In the genomic region with DNA sequence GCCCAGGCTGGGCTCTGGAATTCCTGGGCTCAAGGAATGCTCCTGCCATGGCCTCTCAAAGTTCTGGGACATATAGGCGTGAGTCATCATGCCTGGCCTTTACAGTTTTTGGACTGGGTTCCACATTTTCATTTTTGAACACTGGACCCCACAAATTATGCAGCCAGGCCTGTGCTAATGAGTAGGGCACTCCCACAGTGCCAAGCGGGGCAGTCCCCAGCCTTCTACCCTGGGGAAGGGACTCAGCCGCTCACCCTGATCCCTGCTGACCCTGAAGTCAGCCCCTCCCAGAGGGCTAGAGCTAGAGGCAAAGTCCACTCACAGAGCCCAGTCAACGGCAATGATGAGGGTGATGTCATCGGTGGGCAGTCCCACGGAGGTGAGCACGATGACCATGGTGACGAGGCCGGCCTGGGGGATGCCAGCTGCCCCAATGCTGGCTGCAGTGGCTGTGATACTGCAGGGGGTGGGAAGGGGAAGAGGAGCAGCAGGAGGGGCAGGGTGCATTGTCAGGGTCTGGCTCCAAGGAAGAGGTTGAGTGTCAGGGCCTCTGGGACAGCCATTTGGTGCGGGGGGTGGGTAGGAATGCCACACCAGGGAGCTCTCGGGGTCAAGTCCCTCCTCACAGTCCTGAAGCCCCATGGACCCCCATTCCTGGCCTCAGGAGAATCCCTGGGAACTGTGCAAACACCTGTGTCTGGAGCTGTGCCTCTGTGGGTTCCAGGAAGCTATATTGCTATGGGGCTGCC, we compare ENCODE assay signal across 1 cellular context.
A peak's percentile ranks its signal among the peaks of the same experiment; 100 is the strongest.
TF ChIP-seq lines count a peak whose summit lies in the region.

No MANE protein-coding gene starts in this region.

TF ChIP-seq in HepG2, 621 proteins besides CTCF, POLR2A, EP300 and RAD21 (continued from another document and continues in another):
- TF ChIP-seq, protein P1, sequence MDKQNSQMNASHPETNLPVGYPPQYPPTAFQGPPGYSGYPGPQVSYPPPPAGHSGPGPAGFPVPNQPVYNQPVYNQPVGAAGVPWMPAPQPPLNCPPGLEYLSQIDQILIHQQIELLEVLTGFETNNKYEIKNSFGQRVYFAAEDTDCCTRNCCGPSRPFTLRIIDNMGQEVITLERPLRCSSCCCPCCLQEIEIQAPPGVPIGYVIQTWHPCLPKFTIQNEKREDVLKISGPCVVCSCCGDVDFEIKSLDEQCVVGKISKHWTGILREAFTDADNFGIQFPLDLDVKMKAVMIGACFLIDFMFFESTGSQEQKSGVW (CRISPR knock-in tag; IDR thresholded peaks at IDR 0.05; ENCODE audit: borderline replicate concordance) = no peak
- no peak for TF ChIP-seq STAT5B (CRISPR knock-in tag; IDR thresholded peaks at IDR 0.05)
- no peak; the same call in 1 of the 2 replicates for TF ChIP-seq ZNF652 (CRISPR knock-in tag; IDR thresholded peaks at IDR 0.05; ENCODE audit: borderline replicate concordance, low read depth)
- TF ChIP-seq ZBTB3 (CRISPR knock-in tag; IDR thresholded peaks at IDR 0.05; ENCODE audit: borderline replicate concordance, low read depth) = no peak; the same call in 1 of the 2 replicates
- TF ChIP-seq, protein P2, sequence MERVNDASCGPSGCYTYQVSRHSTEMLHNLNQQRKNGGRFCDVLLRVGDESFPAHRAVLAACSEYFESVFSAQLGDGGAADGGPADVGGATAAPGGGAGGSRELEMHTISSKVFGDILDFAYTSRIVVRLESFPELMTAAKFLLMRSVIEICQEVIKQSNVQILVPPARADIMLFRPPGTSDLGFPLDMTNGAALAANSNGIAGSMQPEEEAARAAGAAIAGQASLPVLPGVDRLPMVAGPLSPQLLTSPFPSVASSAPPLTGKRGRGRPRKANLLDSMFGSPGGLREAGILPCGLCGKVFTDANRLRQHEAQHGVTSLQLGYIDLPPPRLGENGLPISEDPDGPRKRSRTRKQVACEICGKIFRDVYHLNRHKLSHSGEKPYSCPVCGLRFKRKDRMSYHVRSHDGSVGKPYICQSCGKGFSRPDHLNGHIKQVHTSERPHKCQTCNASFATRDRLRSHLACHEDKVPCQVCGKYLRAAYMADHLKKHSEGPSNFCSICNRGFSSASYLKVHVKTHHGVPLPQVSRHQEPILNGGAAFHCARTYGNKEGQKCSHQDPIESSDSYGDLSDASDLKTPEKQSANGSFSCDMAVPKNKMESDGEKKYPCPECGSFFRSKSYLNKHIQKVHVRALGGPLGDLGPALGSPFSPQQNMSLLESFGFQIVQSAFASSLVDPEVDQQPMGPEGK (CRISPR knock-in tag; IDR thresholded peaks at IDR 0.05) = peak; percentile 86
- TF ChIP-seq ARHGAP35 (CRISPR knock-in tag; IDR thresholded peaks at IDR 0.05; ENCODE audit: borderline replicate concordance) = no peak; the same call in 1 of the 2 replicates
- TF ChIP-seq ELF1 (CRISPR knock-in tag; IDR thresholded peaks at IDR 0.05) = no peak; the same call in 1 of the 2 replicates
- TF ChIP-seq, protein P3, sequence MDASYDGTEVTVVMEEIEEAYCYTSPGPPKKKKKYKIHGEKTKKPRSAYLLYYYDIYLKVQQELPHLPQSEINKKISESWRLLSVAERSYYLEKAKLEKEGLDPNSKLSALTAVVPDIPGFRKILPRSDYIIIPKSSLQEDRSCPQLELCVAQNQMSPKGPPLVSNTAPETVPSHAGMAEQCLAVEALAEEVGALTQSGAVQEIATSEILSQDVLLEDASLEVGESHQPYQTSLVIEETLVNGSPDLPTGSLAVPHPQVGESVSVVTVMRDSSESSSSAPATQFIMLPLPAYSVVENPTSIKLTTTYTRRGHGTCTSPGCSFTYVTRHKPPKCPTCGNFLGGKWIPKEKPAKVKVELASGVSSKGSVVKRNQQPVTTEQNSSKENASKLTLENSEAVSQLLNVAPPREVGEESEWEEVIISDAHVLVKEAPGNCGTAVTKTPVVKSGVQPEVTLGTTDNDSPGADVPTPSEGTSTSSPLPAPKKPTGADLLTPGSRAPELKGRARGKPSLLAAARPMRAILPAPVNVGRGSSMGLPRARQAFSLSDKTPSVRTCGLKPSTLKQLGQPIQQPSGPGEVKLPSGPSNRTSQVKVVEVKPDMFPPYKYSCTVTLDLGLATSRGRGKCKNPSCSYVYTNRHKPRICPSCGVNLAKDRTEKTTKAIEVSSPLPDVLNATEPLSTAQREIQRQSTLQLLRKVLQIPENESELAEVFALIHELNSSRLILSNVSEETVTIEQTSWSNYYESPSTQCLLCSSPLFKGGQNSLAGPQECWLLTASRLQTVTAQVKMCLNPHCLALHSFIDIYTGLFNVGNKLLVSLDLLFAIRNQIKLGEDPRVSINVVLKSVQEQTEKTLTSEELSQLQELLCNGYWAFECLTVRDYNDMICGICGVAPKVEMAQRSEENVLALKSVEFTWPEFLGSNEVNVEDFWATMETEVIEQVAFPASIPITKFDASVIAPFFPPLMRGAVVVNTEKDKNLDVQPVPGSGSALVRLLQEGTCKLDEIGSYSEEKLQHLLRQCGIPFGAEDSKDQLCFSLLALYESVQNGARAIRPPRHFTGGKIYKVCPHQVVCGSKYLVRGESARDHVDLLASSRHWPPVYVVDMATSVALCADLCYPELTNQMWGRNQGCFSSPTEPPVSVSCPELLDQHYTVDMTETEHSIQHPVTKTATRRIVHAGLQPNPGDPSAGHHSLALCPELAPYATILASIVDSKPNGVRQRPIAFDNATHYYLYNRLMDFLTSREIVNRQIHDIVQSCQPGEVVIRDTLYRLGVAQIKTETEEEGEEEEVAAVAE (CRISPR knock-in tag; IDR thresholded peaks at IDR 0.05; ENCODE audit: borderline replicate concordance) = no peak
- no peak; the same call in 1 of the 2 replicates for TF ChIP-seq ZSCAN31 (CRISPR knock-in tag; IDR thresholded peaks at IDR 0.05; ENCODE audit: low read depth)
- peak; percentile 79 for TF ChIP-seq POGZ (CRISPR knock-in tag; IDR thresholded peaks at IDR 0.05)
- TF ChIP-seq, protein P4, sequence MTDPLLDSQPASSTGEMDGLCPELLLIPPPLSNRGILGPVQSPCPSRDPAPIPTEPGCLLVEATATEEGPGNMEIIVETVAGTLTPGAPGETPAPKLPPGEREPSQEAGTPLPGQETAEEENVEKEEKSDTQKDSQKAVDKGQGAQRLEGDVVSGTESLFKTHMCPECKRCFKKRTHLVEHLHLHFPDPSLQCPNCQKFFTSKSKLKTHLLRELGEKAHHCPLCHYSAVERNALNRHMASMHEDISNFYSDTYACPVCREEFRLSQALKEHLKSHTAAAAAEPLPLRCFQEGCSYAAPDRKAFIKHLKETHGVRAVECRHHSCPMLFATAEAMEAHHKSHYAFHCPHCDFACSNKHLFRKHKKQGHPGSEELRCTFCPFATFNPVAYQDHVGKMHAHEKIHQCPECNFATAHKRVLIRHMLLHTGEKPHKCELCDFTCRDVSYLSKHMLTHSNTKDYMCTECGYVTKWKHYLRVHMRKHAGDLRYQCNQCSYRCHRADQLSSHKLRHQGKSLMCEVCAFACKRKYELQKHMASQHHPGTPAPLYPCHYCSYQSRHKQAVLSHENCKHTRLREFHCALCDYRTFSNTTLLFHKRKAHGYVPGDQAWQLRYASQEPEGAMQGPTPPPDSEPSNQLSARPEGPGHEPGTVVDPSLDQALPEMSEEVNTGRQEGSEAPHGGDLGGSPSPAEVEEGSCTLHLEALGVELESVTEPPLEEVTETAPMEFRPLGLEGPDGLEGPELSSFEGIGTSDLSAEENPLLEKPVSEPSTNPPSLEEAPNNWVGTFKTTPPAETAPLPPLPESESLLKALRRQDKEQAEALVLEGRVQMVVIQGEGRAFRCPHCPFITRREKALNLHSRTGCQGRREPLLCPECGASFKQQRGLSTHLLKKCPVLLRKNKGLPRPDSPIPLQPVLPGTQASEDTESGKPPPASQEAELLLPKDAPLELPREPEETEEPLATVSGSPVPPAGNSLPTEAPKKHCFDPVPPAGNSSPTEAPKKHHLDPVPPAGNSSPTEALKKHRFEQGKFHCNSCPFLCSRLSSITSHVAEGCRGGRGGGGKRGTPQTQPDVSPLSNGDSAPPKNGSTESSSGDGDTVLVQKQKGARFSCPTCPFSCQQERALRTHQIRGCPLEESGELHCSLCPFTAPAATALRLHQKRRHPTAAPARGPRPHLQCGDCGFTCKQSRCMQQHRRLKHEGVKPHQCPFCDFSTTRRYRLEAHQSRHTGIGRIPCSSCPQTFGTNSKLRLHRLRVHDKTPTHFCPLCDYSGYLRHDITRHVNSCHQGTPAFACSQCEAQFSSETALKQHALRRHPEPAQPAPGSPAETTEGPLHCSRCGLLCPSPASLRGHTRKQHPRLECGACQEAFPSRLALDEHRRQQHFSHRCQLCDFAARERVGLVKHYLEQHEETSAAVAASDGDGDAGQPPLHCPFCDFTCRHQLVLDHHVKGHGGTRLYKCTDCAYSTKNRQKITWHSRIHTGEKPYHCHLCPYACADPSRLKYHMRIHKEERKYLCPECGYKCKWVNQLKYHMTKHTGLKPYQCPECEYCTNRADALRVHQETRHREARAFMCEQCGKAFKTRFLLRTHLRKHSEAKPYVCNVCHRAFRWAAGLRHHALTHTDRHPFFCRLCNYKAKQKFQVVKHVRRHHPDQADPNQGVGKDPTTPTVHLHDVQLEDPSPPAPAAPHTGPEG (CRISPR knock-in tag; IDR thresholded peaks at IDR 0.05) = no peak
- no peak for TF ChIP-seq TAF1 (CRISPR knock-in tag; IDR thresholded peaks at IDR 0.05)
- no peak for TF ChIP-seq ARID2 (CRISPR knock-in tag; IDR thresholded peaks at IDR 0.05; ENCODE audit: borderline replicate concordance)
- TF ChIP-seq ZNF101 (CRISPR knock-in tag; IDR thresholded peaks at IDR 0.05; ENCODE audit: borderline replicate concordance, low read depth) = no peak
- peak; percentile 50; the same call in 1 of the 2 replicates for TF ChIP-seq ETV5 (CRISPR knock-in tag; IDR thresholded peaks at IDR 0.05; ENCODE audit: borderline replicate concordance)
- no peak for TF ChIP-seq ZBTB1 (CRISPR knock-in tag; IDR thresholded peaks at IDR 0.05; ENCODE audit: borderline replicate concordance)
- no peak for TF ChIP-seq ETV6 (CRISPR knock-in tag; conservative IDR thresholded peaks at IDR 0.05)
- no peak for TF ChIP-seq SRSF9 (IDR thresholded peaks at IDR 0.05; ENCODE audit: borderline replicate concordance, insufficient read depth, low read depth, low read length, poor library complexity, severe bottlenecking)
- no peak for TF ChIP-seq ZNF713 (CRISPR knock-in tag; IDR thresholded peaks at IDR 0.05)
- 0 out of 2 replicates have a peak, but pooled peaks have one; percentile 30 for TF ChIP-seq TGIF2 (CRISPR knock-in tag; IDR thresholded peaks at IDR 0.05)
- no peak for TF ChIP-seq ZNF564 (CRISPR knock-in tag; IDR thresholded peaks at IDR 0.05)
- no peak for TF ChIP-seq ZNF577 (CRISPR knock-in tag; IDR thresholded peaks at IDR 0.05; ENCODE audit: borderline replicate concordance, low read depth)
- TF ChIP-seq ZNF3 (CRISPR knock-in tag; IDR thresholded peaks at IDR 0.05) = no peak
- TF ChIP-seq BRD4 (CRISPR knock-in tag; IDR thresholded peaks at IDR 0.05) = no peak
- TF ChIP-seq ZNF205 (CRISPR knock-in tag; IDR thresholded peaks at IDR 0.05) = no peak
- TF ChIP-seq, protein P5, sequence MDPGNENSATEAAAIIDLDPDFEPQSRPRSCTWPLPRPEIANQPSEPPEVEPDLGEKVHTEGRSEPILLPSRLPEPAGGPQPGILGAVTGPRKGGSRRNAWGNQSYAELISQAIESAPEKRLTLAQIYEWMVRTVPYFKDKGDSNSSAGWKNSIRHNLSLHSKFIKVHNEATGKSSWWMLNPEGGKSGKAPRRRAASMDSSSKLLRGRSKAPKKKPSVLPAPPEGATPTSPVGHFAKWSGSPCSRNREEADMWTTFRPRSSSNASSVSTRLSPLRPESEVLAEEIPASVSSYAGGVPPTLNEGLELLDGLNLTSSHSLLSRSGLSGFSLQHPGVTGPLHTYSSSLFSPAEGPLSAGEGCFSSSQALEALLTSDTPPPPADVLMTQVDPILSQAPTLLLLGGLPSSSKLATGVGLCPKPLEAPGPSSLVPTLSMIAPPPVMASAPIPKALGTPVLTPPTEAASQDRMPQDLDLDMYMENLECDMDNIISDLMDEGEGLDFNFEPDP (CRISPR knock-in tag; conservative IDR thresholded peaks at IDR 0.05) = no peak
- no peak for TF ChIP-seq PHF5A (CRISPR knock-in tag; IDR thresholded peaks at IDR 0.05; ENCODE audit: low read depth, unreplicated experiment)
- no peak for TF ChIP-seq ZNF460 (CRISPR knock-in tag; IDR thresholded peaks at IDR 0.05; ENCODE audit: borderline replicate concordance)
- TF ChIP-seq MYC (CRISPR knock-in tag; IDR thresholded peaks at IDR 0.05; ENCODE audit: borderline replicate concordance) = peak; percentile 59; the same call in 1 of the 2 replicates
- TF ChIP-seq, protein P6, sequence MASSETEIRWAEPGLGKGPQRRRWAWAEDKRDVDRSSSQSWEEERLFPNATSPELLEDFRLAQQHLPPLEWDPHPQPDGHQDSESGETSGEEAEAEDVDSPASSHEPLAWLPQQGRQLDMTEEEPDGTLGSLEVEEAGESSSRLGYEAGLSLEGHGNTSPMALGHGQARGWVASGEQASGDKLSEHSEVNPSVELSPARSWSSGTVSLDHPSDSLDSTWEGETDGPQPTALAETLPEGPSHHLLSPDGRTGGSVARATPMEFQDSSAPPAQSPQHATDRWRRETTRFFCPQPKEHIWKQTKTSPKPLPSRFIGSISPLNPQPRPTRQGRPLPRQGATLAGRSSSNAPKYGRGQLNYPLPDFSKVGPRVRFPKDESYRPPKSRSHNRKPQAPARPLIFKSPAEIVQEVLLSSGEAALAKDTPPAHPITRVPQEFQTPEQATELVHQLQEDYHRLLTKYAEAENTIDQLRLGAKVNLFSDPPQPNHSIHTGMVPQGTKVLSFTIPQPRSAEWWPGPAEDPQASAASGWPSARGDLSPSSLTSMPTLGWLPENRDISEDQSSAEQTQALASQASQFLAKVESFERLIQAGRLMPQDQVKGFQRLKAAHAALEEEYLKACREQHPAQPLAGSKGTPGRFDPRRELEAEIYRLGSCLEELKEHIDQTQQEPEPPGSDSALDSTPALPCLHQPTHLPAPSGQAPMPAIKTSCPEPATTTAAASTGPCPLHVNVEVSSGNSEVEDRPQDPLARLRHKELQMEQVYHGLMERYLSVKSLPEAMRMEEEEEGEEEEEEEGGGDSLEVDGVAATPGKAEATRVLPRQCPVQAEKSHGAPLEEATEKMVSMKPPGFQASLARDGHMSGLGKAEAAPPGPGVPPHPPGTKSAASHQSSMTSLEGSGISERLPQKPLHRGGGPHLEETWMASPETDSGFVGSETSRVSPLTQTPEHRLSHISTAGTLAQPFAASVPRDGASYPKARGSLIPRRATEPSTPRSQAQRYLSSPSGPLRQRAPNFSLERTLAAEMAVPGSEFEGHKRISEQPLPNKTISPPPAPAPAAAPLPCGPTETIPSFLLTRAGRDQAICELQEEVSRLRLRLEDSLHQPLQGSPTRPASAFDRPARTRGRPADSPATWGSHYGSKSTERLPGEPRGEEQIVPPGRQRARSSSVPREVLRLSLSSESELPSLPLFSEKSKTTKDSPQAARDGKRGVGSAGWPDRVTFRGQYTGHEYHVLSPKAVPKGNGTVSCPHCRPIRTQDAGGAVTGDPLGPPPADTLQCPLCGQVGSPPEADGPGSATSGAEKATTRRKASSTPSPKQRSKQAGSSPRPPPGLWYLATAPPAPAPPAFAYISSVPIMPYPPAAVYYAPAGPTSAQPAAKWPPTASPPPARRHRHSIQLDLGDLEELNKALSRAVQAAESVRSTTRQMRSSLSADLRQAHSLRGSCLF (CRISPR knock-in tag; IDR thresholded peaks at IDR 0.05; ENCODE audit: borderline replicate concordance) = no peak
- TF ChIP-seq DPF2 (CRISPR knock-in tag; IDR thresholded peaks at IDR 0.05; ENCODE audit: borderline replicate concordance, low read depth) = peak; percentile 43; the same call in 1 of the 2 replicates
- TF ChIP-seq ZNF343 (CRISPR knock-in tag; IDR thresholded peaks at IDR 0.05) = no peak
- TF ChIP-seq ZFP82 (CRISPR knock-in tag; IDR thresholded peaks at IDR 0.05; ENCODE audit: borderline replicate concordance) = no peak
- no peak for TF ChIP-seq PRMT3 (CRISPR knock-in tag; IDR thresholded peaks at IDR 0.05; ENCODE audit: borderline replicate concordance, low read depth)
- no peak for TF ChIP-seq ZNF234 (CRISPR knock-in tag; conservative IDR thresholded peaks at IDR 0.05)
